8 cellular contexts compared by ENCODE assay signal in the genomic region with DNA sequence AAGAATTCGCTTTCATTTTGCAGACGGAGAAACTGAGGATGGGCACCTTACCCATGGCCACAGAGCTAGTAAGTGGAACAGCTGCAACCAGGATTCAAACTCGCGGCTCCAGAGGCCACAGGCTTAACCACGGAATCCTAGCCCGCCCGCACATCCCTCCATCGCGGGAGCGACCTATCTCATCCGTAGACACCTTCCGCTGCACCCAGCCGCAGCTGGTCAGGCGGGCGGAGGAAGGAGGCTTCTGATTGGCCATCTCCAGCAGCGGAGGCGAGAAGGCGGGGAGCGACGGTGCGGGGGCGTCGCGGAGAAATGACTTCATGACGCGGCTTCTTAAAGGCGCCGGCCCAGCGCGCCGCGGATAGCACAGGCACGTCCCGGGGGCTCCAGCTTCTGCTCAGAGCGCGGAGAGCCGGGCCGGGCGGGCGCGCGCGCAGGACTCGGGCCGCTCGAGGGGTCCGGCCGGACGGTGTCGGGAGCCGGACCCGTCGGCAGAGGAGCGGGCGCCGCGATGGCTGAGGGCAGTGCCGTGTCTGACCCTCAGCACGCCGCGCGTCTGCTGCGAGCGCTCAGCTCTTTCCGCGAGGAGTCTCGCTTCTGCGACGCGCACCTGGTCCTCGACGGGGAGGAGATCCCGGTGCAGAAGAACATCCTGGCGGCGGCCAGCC.
A peak's percentile ranks its signal among the peaks of the same experiment; 100 is the strongest.
DNase-seq lines count a peak whose midpoint lies in the region; ATAC-seq lines count a peak whose summit lies in the region.

A gene with protein sequence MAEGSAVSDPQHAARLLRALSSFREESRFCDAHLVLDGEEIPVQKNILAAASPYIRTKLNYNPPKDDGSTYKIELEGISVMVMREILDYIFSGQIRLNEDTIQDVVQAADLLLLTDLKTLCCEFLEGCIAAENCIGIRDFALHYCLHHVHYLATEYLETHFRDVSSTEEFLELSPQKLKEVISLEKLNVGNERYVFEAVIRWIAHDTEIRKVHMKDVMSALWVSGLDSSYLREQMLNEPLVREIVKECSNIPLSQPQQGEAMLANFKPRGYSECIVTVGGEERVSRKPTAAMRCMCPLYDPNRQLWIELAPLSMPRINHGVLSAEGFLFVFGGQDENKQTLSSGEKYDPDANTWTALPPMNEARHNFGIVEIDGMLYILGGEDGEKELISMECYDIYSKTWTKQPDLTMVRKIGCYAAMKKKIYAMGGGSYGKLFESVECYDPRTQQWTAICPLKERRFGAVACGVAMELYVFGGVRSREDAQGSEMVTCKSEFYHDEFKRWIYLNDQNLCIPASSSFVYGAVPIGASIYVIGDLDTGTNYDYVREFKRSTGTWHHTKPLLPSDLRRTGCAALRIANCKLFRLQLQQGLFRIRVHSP (plus strand): TSS at position 360 of the 668 bp plus-strand sequence. CDS start 152 bp downstream, at position 512.

- H3K9me3 Mint-ChIP-seq in activated naive CD4-positive, alpha-beta T cell treated with anti-CD3 and anti-CD28 coated beads, Interleukin-2, amount 50 U/mL, for 24 hours, result no peaks in the 10 kb centered on the region

- peak within 1 kb of the TSS; percentile 96 for H3K4me3 Mint-ChIP-seq in activated naive CD4-positive, alpha-beta T cell treated with anti-CD3 and anti-CD28 coated beads, Interleukin-2, amount 50 U/mL, for 24 hours

- peak within 1 kb of the TSS; percentile 75 for H3K9ac ChIP-seq in SK-N-MC (ENCODE audit: insufficient read length)

- no peaks in the 10 kb centered on the region for H3K27me3 Mint-ChIP-seq in activated naive CD4-positive, alpha-beta T cell treated with anti-CD3 and anti-CD28 coated beads, Interleukin-2, amount 50 U/mL, for 24 hours

- no peaks in the 10 kb centered on the region for H3K36me3 Mint-ChIP-seq in activated naive CD4-positive, alpha-beta T cell treated with anti-CD3 and anti-CD28 coated beads, Interleukin-2, amount 50 U/mL, for 24 hours

- peak; percentile 21 for DNase-seq in NCI-H1048 (lab: John Stamatoyannopoulos, UW)
- peak; percentile 32 for DNase-seq in SK-N-MC (ENCODE audit: low read depth, low spot score)
- peak; percentile 95 for DNase-seq in germinal center (ENCODE audit: low spot score)
- peak; percentile 83 for DNase-seq in non-pigmented ciliary epithelial cell (ENCODE audit: low read depth)
- peak; percentile 97 for DNase-seq in superior temporal gyrus (ENCODE audit: extremely low spot score)

- peak within 1 kb of the TSS; percentile 96 for H3K27ac Mint-ChIP-seq in activated naive CD4-positive, alpha-beta T cell treated with anti-CD3 and anti-CD28 coated beads, Interleukin-2, amount 50 U/mL, for 24 hours

- H3K4me1 Mint-ChIP-seq in activated naive CD4-positive, alpha-beta T cell treated with anti-CD3 and anti-CD28 coated beads, Interleukin-2, amount 50 U/mL, for 24 hours, result peaks cover 75% of the 10 kb centered on the region

- H3K4me3 ChIP-seq in GM08714 (ENCODE audit: low read length), result peak within 1 kb of the TSS; percentile 91
- H3K4me3 ChIP-seq in SK-N-MC, result peak within 1 kb of the TSS; percentile 87

- no peak within 1 kb of the TSS for H3K27ac ChIP-seq in SK-N-MC

- ATAC-seq in HG02588 (IDR thresholded peaks at IDR 0.05; ENCODE audit: unreplicated experiment), result peak; percentile 95

- no peaks in the 10 kb centered on the region for H3K9me3 ChIP-seq in SK-N-MC (ENCODE audit: low read depth, low read length)

- no peaks in the 10 kb centered on the region for H3K36me3 ChIP-seq in SK-N-MC (ENCODE audit: insufficient read depth, low read length)

Comparison
In these comparisons a context has a peak if more than half of its experiments do, and no peak if none do; other contexts are left out.
1. DNase-seq: peak in every context shown above with its lines; median percentile 97 in superior temporal gyrus; 95 in germinal center; 83 in non-pigmented ciliary epithelial cell; 32 in SK-N-MC; 21 in NCI-H1048.